ENCODE assay signal across 11 cellular contexts in the genomic region with DNA sequence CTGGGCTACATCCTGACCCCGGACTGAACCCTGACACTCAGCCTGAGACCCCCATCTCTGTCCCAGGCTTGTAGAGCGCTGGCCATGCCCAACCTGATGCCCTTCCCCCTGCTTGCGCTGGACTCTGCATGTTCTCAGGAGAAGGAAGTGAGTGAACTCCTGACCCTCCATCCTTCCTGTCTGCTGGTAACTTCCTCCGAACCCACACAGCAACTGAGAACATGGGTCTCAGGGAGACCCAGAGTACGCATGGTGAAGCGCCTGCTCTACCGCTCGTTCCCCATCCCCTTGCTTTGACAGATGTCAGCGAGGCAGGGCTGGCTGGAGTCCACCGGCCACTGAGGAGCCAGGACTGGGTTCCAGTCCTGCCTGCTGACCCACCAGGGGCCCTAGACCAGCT. TPM values are rescaled to one million over a fixed set of nuclear protein-coding genes. Genes with fewer than 3 reads are reported as not detected.
DNase-seq lines count a peak whose midpoint lies in the region; ATAC-seq and TF ChIP-seq lines count a peak whose summit lies in the region.
"Had no signal": no experiment of that assay in that cellular context is flagged by ENCODE, and none has a peak within 500 bp of the region (broad histone marks: within the 10 kb centered on the region; RNA-seq: fewer than 3 reads in every experiment).

No MANE protein-coding gene starts in this region.

- H3K9me3 ChIP-seq in HCT116 (ENCODE audit: control insufficient read depth in 1 of 2, insufficient read depth in 1 of 2, low read depth in 1 of 2, low read length in 2 of 2): no peaks in the 10 kb centered on the region

- DNase-seq in HCT116 (ENCODE audit: low read depth, low spot score) (no peak), Right ventricle myocardium superior (peak; percentile 66), NAMALWA (ENCODE audit: low spot score) (no peak), glomerular visceral epithelial cell (ENCODE audit: extremely low spot score) (no peak)
- no peak for DNase-seq in T-helper 2 cell treated with Interferon-gamma antibody and Interleukin-4, amounts not matched to agents 5 μg/mL and 100 μg/mL, for 36 hours (ENCODE audit: low spot score)
- DNase-seq: activated CD8-positive, alpha-beta memory T cell treated with anti-CD3 and anti-CD28 coated beads, Interleukin-2, amount 50 U/mL, for 4 hours; NK-92 treated with Interleukin-12 subunit alpha and Interleukin-12 subunit beta, amount 100 ng/mL, for 24 hours had no signal

- no peaks in the 10 kb centered on the region for H3K36me3 Mint-ChIP-seq in T-helper 2 cell treated with Interferon-gamma antibody and Interleukin-4, amounts not matched to agents 5 μg/mL and 100 μg/mL, for 36 hours (ENCODE audit: low read depth)

- H3K9me3 Mint-ChIP-seq in T-helper 2 cell treated with Interferon-gamma antibody and Interleukin-4, amounts not matched to agents 5 μg/mL and 100 μg/mL, for 36 hours: no peaks in the 10 kb centered on the region

- BruUV-seq in HCT116 (replicated peaks; lab: Mats Ljungman, UMichigan): no TSS peak

- CTCF ChIA-PET in HCT116 (lab: Charles Lee): no interaction called here

- POLR2A ChIA-PET in HCT116 (lab: Charles Lee): no interaction called here

- ATAC-seq in HCT116 (no peak), Right ventricle myocardium superior (ENCODE audit: poor library complexity) (peak; percentile 19), HG03565 (IDR thresholded peaks at IDR 0.05; ENCODE audit: unreplicated experiment) (no peak), GM18520 (IDR thresholded peaks at IDR 0.05; ENCODE audit: unreplicated experiment) (no peak)

- H3K4me3 ChIP-seq in HCT116 (replicated peaks in 1 of 2; ENCODE audit: low read depth in 1 of 2, low read length in 2 of 2) (no peak overlapping the region), skin epidermis (no peak overlapping the region)

- H3K27ac ChIP-seq in HCT116 (ENCODE audit: low read depth, low read length): peak overlapping the region; percentile 83; the same call in 1 of the 2 replicates
- peak overlapping the region in 16 of 21 experiments; percentile 37 to 92 (median 74) for H3K27ac ChIP-seq in skin epidermis

- H3K4me1 ChIP-seq in HCT116 (ENCODE audit: control insufficient read depth in 1 of 2, insufficient read depth in 2 of 2, low read length in 2 of 2): peaks cover 57 to 64% of the 10 kb centered on the region in 2 experiments

- H2AFZ ChIP-seq in HCT116 (ENCODE audit: low read depth, low read length, poor library complexity, severe bottlenecking): no peak overlapping the region

- H3K4me2 ChIP-seq in HCT116 (ENCODE audit: low read length): peak overlapping the region; percentile 61

- H3K9ac ChIP-seq in HCT116 (ENCODE audit: low read length): peak overlapping the region; percentile 63; the same call in 1 of the 2 replicates

- peaks cover 22% of the 10 kb centered on the region for H3K4me1 Mint-ChIP-seq in T-helper 2 cell treated with Interferon-gamma antibody and Interleukin-4, amounts not matched to agents 5 μg/mL and 100 μg/mL, for 36 hours (ENCODE audit: low read depth)

- no peaks in the 10 kb centered on the region for H3K27me3 ChIP-seq in HCT116 (ENCODE audit: insufficient read depth, low read length)

- H3K36me3 ChIP-seq in HCT116 (ENCODE audit: control insufficient read depth in 1 of 2, insufficient read depth in 2 of 2, low read length in 2 of 2): peaks cover 4 to 13% of the 10 kb centered on the region in 2 experiments; a peak in 2 of 4 replicates

- peak overlapping the region; percentile 29 for H3K27ac Mint-ChIP-seq in T-helper 2 cell treated with Interferon-gamma antibody and Interleukin-4, amounts not matched to agents 5 μg/mL and 100 μg/mL, for 36 hours

- H3K27me3 Mint-ChIP-seq in T-helper 2 cell treated with Interferon-gamma antibody and Interleukin-4, amounts not matched to agents 5 μg/mL and 100 μg/mL, for 36 hours (ENCODE audit: low read depth): peaks cover 5% of the 10 kb centered on the region

- no peaks in the 10 kb centered on the region for H3K9me2 ChIP-seq in HCT116 (ENCODE audit: insufficient read depth)

- intact Hi-C loops in HCT116 (cut with micrococcal nuclease): no loop called here
- intact Hi-C loops in Right ventricle myocardium superior (cut with DNase I): no loop called here

- peaks cover 16% of the 10 kb centered on the region; the same call in 1 of the 2 replicates for H3K79me2 ChIP-seq in HCT116 (ENCODE audit: insufficient read depth, low read length)

- TF ChIP-seq POLR2A in HCT116 (IDR thresholded peaks at IDR 0.05; ENCODE audit: borderline replicate concordance, extremely low read depth, insufficient read depth, insufficient read length): no peak

- TF ChIP-seq RAD21 in HCT116 (IDR thresholded peaks at IDR 0.05; ENCODE audit: low read depth): no peak

- H3K4me3 Mint-ChIP-seq in T-helper 2 cell treated with Interferon-gamma antibody and Interleukin-4, amounts not matched to agents 5 μg/mL and 100 μg/mL, for 36 hours: peak overlapping the region; percentile 48

- TF ChIP-seq CTCF in HCT116 (IDR thresholded peaks at IDR 0.05 in 2 of 3, conservative IDR thresholded peaks at IDR 0.05 in 1 of 3; ENCODE audit: borderline replicate concordance in 1 of 3, insufficient read depth in 1 of 3, low read depth in 2 of 3, low read length in 2 of 3): no peak

- RAD21 ChIA-PET in HCT116 (lab: Charles Lee; ENCODE audit: low non-redundant PET in 1 of 2, low total read pairs in 2 of 2, uncharacterized antibody in 2 of 2, unreplicated experiment in 2 of 2): no interaction called here

- H4K20me1 ChIP-seq in HCT116 (ENCODE audit: insufficient read depth): no peaks in the 10 kb centered on the region

TF ChIP-seq in HCT116, 20 proteins besides CTCF, POLR2A, EP300 and RAD21:
- TF ChIP-seq POLR2AphosphoS5 (IDR thresholded peaks at IDR 0.05; ENCODE audit: low read depth, low read length) (no peak), ZFX (IDR thresholded peaks at IDR 0.05) (no peak), MAX (IDR thresholded peaks at IDR 0.05) (no peak)

RNA-seq across cellular contexts. Expression of gene CAMKK1, which starts 6.1 kb away (rescaled TPM):
- total RNA-seq in HCT116 (2021; ENCODE audit: unreplicated experiment): 10.6 TPM
- 8.1 and 9.0 TPM in 2 replicates for polyA plus RNA-seq in HCT116 (2012)
- 4.0 TPM for total RNA-seq in Right ventricle myocardium superior

RNA-seq across cellular contexts. Expression of gene P2RX1, which starts 29.5 kb away (rescaled TPM):
- not detected for total RNA-seq in HCT116 (2021; ENCODE audit: unreplicated experiment)
- polyA plus RNA-seq in HCT116 (2012): not detected in 2 replicates
- 0.08 TPM for total RNA-seq in Right ventricle myocardium superior
- total RNA-seq: osteoblast had no signal

RNA-seq across cellular contexts. Expression of gene NCBP3, which starts 40.7 kb away (rescaled TPM):
- total RNA-seq in HCT116 (2021; ENCODE audit: unreplicated experiment): 46.5 TPM
- polyA plus RNA-seq in HCT116 (2012): 18.6 and 21.2 TPM in 2 replicates
- 13.8 TPM for total RNA-seq in Right ventricle myocardium superior
